ENCODE assay signal across 1 cellular context in the genomic region with DNA sequence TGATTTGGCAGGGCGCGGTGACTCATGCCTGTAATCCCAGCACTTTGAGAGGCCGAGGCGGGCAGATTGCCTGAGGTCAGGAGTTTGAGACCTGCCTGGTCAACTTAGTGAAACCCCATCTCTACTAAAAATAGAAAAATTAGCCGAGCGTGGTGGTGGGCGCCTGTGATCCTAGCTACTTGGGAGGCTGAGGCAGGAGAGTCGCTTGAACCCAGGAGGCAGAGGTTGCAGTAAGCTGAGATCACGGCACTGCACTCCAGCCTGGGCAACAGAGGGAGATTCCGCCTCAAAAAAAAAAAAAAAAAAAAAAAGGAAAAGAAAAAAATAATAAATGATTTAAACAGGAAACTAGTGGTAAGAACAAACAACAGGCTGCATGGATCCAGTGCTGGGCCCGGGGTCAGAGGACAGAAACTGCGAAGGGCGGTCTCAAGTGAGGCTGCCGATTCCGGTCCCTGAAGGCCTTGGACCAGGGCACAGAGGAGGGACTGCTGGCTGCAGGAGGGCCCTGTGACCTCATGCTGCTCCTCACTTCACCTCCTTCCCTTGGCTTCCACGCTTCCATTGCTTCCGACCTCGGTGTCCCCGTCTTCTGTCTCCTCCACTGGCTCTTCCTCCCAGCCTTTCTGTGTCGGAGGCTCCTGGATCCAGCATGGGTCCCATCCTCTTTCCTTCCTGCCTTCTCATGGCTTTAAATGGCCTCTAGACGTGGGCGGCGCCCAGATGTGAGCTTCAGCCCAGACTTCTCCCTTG.
TF ChIP-seq lines count a peak whose summit lies in the region.

No MANE protein-coding gene starts in this region.

TF ChIP-seq in HepG2, 621 proteins besides CTCF, POLR2A, EP300 and RAD21 (continued from another document and continues in another):
- TF ChIP-seq, protein P1, sequence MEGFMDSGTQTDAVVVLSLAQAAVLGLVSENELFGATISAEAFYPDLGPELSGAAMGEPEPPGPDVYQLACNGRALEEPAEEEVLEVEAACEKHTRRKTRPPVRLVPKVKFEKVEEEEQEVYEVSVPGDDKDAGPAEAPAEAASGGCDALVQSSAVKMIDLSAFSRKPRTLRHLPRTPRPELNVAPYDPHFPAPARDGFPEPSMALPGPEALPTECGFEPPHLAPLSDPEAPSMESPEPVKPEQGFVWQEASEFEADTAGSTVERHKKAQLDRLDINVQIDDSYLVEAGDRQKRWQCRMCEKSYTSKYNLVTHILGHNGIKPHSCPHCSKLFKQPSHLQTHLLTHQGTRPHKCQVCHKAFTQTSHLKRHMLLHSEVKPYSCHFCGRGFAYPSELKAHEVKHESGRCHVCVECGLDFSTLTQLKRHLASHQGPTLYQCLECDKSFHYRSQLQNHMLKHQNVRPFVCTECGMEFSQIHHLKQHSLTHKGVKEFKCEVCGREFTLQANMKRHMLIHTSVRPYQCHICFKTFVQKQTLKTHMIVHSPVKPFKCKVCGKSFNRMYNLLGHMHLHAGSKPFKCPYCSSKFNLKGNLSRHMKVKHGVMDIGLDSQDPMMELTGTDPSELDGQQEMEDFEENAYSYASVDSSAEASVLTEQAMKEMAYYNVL (CRISPR knock-in tag; IDR thresholded peaks at IDR 0.05; ENCODE audit: borderline replicate concordance): peak; percentile 70; the same call in 1 of the 2 replicates
- no peak for TF ChIP-seq ZNF350 (CRISPR knock-in tag; IDR thresholded peaks at IDR 0.05; ENCODE audit: borderline replicate concordance, low read depth)
- TF ChIP-seq ADNP (CRISPR knock-in tag; IDR thresholded peaks at IDR 0.05): no peak
- TF ChIP-seq, protein P2, sequence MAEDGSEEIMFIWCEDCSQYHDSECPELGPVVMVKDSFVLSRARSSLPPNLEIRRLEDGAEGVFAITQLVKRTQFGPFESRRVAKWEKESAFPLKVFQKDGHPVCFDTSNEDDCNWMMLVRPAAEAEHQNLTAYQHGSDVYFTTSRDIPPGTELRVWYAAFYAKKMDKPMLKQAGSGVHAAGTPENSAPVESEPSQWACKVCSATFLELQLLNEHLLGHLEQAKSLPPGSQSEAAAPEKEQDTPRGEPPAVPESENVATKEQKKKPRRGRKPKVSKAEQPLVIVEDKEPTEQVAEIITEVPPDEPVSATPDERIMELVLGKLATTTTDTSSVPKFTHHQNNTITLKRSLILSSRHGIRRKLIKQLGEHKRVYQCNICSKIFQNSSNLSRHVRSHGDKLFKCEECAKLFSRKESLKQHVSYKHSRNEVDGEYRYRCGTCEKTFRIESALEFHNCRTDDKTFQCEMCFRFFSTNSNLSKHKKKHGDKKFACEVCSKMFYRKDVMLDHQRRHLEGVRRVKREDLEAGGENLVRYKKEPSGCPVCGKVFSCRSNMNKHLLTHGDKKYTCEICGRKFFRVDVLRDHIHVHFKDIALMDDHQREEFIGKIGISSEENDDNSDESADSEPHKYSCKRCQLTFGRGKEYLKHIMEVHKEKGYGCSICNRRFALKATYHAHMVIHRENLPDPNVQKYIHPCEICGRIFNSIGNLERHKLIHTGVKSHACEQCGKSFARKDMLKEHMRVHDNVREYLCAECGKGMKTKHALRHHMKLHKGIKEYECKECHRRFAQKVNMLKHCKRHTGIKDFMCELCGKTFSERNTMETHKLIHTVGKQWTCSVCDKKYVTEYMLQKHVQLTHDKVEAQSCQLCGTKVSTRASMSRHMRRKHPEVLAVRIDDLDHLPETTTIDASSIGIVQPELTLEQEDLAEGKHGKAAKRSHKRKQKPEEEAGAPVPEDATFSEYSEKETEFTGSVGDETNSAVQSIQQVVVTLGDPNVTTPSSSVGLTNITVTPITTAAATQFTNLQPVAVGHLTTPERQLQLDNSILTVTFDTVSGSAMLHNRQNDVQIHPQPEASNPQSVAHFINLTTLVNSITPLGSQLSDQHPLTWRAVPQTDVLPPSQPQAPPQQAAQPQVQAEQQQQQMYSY (CRISPR knock-in tag; IDR thresholded peaks at IDR 0.05): peak; percentile 83; the same call in 1 of the 2 replicates
- no peak for TF ChIP-seq ZNF17 (CRISPR knock-in tag; IDR thresholded peaks at IDR 0.05)
- no peak for TF ChIP-seq SCMH1 (CRISPR knock-in tag; IDR thresholded peaks at IDR 0.05; ENCODE audit: borderline replicate concordance)
- TF ChIP-seq FOXA3 (CRISPR knock-in tag; IDR thresholded peaks at IDR 0.05): peak; percentile 47; the same call in 1 of the 2 replicates
- TF ChIP-seq NR2F6 (IDR thresholded peaks at IDR 0.05): peak; percentile 46
- TF ChIP-seq NR2F6 (CRISPR knock-in tag; IDR thresholded peaks at IDR 0.05): peak; percentile 67; the same call in 1 of the 2 replicates
- TF ChIP-seq NFE2L2 (IDR thresholded peaks at IDR 0.05; ENCODE audit: low read length): no peak
- TF ChIP-seq ZNF660 (CRISPR knock-in tag; IDR thresholded peaks at IDR 0.05; ENCODE audit: borderline replicate concordance, low read depth): no peak
- no peak for TF ChIP-seq SUZ12 (IDR thresholded peaks at IDR 0.05; ENCODE audit: low read depth, low read length)
- no peak for TF ChIP-seq DNMT1 (CRISPR knock-in tag; IDR thresholded peaks at IDR 0.05)
- no peak for TF ChIP-seq ZNF205 (CRISPR knock-in tag; IDR thresholded peaks at IDR 0.05)
- no peak for TF ChIP-seq GPN1 (CRISPR knock-in tag; IDR thresholded peaks at IDR 0.05; ENCODE audit: borderline replicate concordance)
- TF ChIP-seq MAZ (IDR thresholded peaks at IDR 0.05; ENCODE audit: borderline replicate concordance, low read depth, low read length): no peak
- peak; percentile 55 for TF ChIP-seq MAZ (CRISPR knock-in tag; IDR thresholded peaks at IDR 0.05; ENCODE audit: low read depth)
- no peak for TF ChIP-seq ZNF441 (CRISPR knock-in tag; IDR thresholded peaks at IDR 0.05; ENCODE audit: borderline replicate concordance)
- peak; percentile 77 for TF ChIP-seq ZFX (CRISPR knock-in tag; IDR thresholded peaks at IDR 0.05; ENCODE audit: low read depth)
- TF ChIP-seq, protein P3, sequence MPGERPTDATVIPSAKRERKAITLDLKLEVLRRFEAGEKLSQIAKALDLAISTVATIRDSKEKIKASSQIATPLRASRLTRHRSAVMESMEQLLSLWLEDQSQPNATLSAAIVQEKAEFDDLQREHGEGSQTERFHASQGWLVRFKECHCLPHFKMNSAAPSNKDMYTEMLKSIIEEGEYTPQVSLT (CRISPR knock-in tag; IDR thresholded peaks at IDR 0.05; ENCODE audit: borderline replicate concordance, low read depth): 0 out of 2 replicates have a peak, but pooled peaks have one; percentile 18
- TF ChIP-seq, protein P4, sequence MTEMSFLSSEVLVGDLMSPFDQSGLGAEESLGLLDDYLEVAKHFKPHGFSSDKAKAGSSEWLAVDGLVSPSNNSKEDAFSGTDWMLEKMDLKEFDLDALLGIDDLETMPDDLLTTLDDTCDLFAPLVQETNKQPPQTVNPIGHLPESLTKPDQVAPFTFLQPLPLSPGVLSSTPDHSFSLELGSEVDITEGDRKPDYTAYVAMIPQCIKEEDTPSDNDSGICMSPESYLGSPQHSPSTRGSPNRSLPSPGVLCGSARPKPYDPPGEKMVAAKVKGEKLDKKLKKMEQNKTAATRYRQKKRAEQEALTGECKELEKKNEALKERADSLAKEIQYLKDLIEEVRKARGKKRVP (CRISPR knock-in tag; IDR thresholded peaks at IDR 0.05): no peak
- TF ChIP-seq, protein P5, sequence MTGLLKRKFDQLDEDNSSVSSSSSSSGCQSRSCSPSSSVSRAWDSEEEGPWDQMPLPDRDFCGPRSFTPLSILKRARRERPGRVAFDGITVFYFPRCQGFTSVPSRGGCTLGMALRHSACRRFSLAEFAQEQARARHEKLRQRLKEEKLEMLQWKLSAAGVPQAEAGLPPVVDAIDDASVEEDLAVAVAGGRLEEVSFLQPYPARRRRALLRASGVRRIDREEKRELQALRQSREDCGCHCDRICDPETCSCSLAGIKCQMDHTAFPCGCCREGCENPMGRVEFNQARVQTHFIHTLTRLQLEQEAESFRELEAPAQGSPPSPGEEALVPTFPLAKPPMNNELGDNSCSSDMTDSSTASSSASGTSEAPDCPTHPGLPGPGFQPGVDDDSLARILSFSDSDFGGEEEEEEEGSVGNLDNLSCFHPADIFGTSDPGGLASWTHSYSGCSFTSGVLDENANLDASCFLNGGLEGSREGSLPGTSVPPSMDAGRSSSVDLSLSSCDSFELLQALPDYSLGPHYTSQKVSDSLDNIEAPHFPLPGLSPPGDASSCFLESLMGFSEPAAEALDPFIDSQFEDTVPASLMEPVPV (CRISPR knock-in tag; IDR thresholded peaks at IDR 0.05): 0 out of 2 replicates have a peak, but pooled peaks have one; percentile 29
- no peak for TF ChIP-seq KAT2B (IDR thresholded peaks at IDR 0.05; ENCODE audit: borderline replicate concordance, low read depth, low read length)
- TF ChIP-seq BCL6 (CRISPR knock-in tag; IDR thresholded peaks at IDR 0.05): no peak
- TF ChIP-seq, protein P6, sequence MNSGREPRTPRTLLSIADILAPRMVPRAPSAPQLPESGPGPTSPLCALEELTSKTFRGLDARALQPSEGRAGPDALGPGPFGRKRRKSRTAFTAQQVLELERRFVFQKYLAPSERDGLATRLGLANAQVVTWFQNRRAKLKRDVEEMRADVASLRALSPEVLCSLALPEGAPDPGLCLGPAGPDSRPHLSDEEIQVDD (CRISPR knock-in tag; IDR thresholded peaks at IDR 0.05; ENCODE audit: borderline replicate concordance): no peak
- TF ChIP-seq ZFP62 (CRISPR knock-in tag; IDR thresholded peaks at IDR 0.05): no peak
- no peak for TF ChIP-seq ZNF260 (CRISPR knock-in tag; IDR thresholded peaks at IDR 0.05; ENCODE audit: borderline replicate concordance, low read depth)
- TF ChIP-seq, protein P7, sequence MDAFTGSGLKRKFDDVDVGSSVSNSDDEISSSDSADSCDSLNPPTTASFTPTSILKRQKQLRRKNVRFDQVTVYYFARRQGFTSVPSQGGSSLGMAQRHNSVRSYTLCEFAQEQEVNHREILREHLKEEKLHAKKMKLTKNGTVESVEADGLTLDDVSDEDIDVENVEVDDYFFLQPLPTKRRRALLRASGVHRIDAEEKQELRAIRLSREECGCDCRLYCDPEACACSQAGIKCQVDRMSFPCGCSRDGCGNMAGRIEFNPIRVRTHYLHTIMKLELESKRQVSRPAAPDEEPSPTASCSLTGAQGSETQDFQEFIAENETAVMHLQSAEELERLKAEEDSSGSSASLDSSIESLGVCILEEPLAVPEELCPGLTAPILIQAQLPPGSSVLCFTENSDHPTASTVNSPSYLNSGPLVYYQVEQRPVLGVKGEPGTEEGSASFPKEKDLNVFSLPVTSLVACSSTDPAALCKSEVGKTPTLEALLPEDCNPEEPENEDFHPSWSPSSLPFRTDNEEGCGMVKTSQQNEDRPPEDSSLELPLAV (CRISPR knock-in tag; conservative IDR thresholded peaks at IDR 0.05; ENCODE audit: low read depth): no peak
- no peak for TF ChIP-seq ATF7-NPFF (CRISPR knock-in tag; IDR thresholded peaks at IDR 0.05; ENCODE audit: low read depth)
- TF ChIP-seq PPARG (CRISPR knock-in tag; conservative IDR thresholded peaks at IDR 0.05): no peak
- no peak for TF ChIP-seq ZNF768 (CRISPR knock-in tag; IDR thresholded peaks at IDR 0.05)
- TF ChIP-seq ZNF572 (CRISPR knock-in tag; IDR thresholded peaks at IDR 0.05): no peak
- TF ChIP-seq ZNF282 (IDR thresholded peaks at IDR 0.05; ENCODE audit: partially characterized antibody): no peak
- TF ChIP-seq ZNF296 (CRISPR knock-in tag; conservative IDR thresholded peaks at IDR 0.05): no peak
- TF ChIP-seq, protein P8, sequence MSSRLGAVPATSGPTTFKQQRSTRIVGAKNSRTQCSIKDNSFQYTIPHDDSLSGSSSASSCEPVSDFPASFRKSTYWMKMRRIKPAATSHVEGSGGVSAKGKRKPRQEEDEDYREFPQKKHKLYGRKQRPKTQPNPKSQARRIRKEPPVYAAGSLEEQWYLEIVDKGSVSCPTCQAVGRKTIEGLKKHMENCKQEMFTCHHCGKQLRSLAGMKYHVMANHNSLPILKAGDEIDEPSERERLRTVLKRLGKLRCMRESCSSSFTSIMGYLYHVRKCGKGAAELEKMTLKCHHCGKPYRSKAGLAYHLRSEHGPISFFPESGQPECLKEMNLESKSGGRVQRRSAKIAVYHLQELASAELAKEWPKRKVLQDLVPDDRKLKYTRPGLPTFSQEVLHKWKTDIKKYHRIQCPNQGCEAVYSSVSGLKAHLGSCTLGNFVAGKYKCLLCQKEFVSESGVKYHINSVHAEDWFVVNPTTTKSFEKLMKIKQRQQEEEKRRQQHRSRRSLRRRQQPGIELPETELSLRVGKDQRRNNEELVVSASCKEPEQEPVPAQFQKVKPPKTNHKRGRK (CRISPR knock-in tag; IDR thresholded peaks at IDR 0.05): no peak
- no peak for TF ChIP-seq GTF3A (CRISPR knock-in tag; conservative IDR thresholded peaks at IDR 0.05)
- TF ChIP-seq, protein P9, sequence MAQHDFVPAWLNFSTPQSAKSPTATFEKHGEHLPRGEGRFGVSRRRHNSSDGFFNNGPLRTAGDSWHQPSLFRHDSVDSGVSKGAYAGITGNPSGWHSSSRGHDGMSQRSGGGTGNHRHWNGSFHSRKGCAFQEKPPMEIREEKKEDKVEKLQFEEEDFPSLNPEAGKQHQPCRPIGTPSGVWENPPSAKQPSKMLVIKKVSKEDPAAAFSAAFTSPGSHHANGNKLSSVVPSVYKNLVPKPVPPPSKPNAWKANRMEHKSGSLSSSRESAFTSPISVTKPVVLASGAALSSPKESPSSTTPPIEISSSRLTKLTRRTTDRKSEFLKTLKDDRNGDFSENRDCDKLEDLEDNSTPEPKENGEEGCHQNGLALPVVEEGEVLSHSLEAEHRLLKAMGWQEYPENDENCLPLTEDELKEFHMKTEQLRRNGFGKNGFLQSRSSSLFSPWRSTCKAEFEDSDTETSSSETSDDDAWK (CRISPR knock-in tag; IDR thresholded peaks at IDR 0.05): no peak
- no peak for TF ChIP-seq FOXK1 (CRISPR knock-in tag; IDR thresholded peaks at IDR 0.05; ENCODE audit: borderline replicate concordance, low read depth)
- TF ChIP-seq ZNF550 (CRISPR knock-in tag; IDR thresholded peaks at IDR 0.05; ENCODE audit: borderline replicate concordance): no peak
- TF ChIP-seq, protein P10, sequence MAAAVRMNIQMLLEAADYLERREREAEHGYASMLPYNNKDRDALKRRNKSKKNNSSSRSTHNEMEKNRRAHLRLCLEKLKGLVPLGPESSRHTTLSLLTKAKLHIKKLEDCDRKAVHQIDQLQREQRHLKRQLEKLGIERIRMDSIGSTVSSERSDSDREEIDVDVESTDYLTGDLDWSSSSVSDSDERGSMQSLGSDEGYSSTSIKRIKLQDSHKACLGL (CRISPR knock-in tag; IDR thresholded peaks at IDR 0.05): peak; percentile 39; the same call in 1 of the 2 replicates
- no peak for TF ChIP-seq ZNF44 (CRISPR knock-in tag; IDR thresholded peaks at IDR 0.05)
- TF ChIP-seq ZNF674 (CRISPR knock-in tag; IDR thresholded peaks at IDR 0.05; ENCODE audit: low read depth): no peak
- TF ChIP-seq, protein P11, sequence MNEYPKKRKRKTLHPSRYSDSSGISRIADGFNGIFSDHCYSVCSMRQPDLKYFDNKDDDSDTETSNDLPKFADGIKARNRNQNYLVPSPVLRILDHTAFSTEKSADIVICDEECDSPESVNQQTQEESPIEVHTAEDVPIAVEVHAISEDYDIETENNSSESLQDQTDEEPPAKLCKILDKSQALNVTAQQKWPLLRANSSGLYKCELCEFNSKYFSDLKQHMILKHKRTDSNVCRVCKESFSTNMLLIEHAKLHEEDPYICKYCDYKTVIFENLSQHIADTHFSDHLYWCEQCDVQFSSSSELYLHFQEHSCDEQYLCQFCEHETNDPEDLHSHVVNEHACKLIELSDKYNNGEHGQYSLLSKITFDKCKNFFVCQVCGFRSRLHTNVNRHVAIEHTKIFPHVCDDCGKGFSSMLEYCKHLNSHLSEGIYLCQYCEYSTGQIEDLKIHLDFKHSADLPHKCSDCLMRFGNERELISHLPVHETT (CRISPR knock-in tag; conservative IDR thresholded peaks at IDR 0.05): no peak
- TF ChIP-seq U2AF2 (IDR thresholded peaks at IDR 0.05; ENCODE audit: low read depth, low read length): no peak
- TF ChIP-seq HMG20A (CRISPR knock-in tag; IDR thresholded peaks at IDR 0.05; ENCODE audit: borderline replicate concordance): no peak
